In genomic region chr12:130440411-130441080, GRCh38 we compare ENCODE assay signal across 32 cellular contexts.
"Had no signal": no experiment of that assay in that cellular context is flagged by ENCODE, and none has a peak within 500 bp of the region (broad histone marks: within the 10 kb centered on the region; RNA-seq: fewer than 3 reads in every experiment).

No MANE protein-coding gene starts in this region.

- H3K4me2 ChIP-seq: KMS-11 had no signal

- ATAC-seq: activated CD8-positive, alpha-beta memory T cell treated with anti-CD3 and anti-CD28 coated beads, Interleukin-2, amount 10 ng/mL, durations not matched to agents 7 days and 5 days; activated naive CD8-positive, alpha-beta T cell treated with anti-CD3 and anti-CD28 coated beads, Interleukin-2, amount 50 U/mL, for 24 hours; Panc1; SK-N-SH treated with all-trans-retinoic acid at 6 μM for 48 hours; T-cell had no signal

- DNase-seq: activated B cell treated with CpG ODN at 0.5 μM for 24 hours; activated CD4-positive, alpha-beta memory T cell treated with anti-CD3 and anti-CD28 coated beads, Interleukin-2, amount 10 ng/mL, durations not matched to agents 7 days and 5 days; activated CD4-positive, alpha-beta T cell treated with anti-CD3 and anti-CD28 coated beads for 4 hours; activated CD4-positive, CD25-positive, alpha-beta regulatory T cell treated with anti-CD3 and anti-CD28 coated beads, Interleukin-2, amount 50 U/mL, for 72 hours; activated CD8-positive, alpha-beta memory T cell treated with anti-CD3 and anti-CD28 coated beads for 24 hours; activated CD8-positive, alpha-beta memory T cell treated with anti-CD3 and anti-CD28 coated beads, Interleukin-2, amount 10 ng/mL, durations not matched to agents 7 days and 5 days; activated CD8-positive, alpha-beta memory T cell treated with anti-CD3 and anti-CD28 coated beads, Interleukin-2, amount 50 U/mL, for 48 hours; activated effector memory CD4-positive, alpha-beta T cell treated with Interleukin-2 at 50 U/mL for 16 hours; activated naive CD4-positive, alpha-beta T cell treated with anti-CD3 and anti-CD28 coated beads, Interleukin-2, amount 10 ng/mL, durations not matched to agents 7 days and 5 days; activated naive CD8-positive, alpha-beta T cell treated with anti-CD3 and anti-CD28 coated beads, Interleukin-2, amount 50 U/mL, for 24 hours; activated T-cell treated with anti-CD3 and anti-CD28 coated beads, Interleukin-2, amount 50 U/mL, for 48 hours; anterior cingulate cortex; brain microvascular endothelial cell; MM.1S; MV-4-11; NCI-H1092 treated with DMSO at 0.1 percent for 48 hours; NCI-H1417; NCI-H1694; NCI-H1930; NCI-H2081 treated with DMSO at 0.1 percent for 48 hours; NCI-H226; NCI-H446 treated with DMSO at 0.1 percent for 48 hours; NCI-H524; NCI-H69; SIG-M5; T-cell; T-helper 2 cell; T-helper 9 cell had no signal

- H3K27me3 ChIP-seq: brain microvascular endothelial cell had no signal

- H3K36me3 ChIP-seq: brain microvascular endothelial cell had no signal

- H3K9ac ChIP-seq: KMS-11 had no signal

- H3K27ac ChIP-seq: brain microvascular endothelial cell, KMS-11, VCaP had no signal
